Comparison of ENCODE assay signal across 22 cellular contexts in the genomic region with DNA sequence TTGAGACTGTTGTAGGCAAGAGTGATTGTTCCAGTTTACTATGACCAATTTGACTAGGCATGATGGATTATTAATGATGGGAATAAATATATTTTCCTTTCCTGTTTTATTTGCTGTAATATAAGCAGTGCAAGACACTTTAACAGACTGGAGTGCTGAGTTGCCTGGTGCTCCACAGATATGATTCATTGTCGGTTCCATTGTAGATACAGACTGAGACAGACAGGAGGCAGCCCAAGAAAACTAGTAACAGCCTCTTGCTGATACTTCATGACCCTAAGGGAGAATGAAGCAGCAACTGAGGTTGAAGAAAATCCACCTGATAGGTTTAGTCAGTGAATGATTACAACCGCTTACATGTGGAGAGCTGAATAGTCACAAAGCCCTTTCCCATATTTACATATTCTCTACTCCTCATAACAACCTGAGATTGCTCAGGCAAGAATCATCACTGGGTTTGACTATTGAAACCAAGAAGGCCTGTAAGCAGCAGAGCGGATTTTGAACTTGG.
"Had no signal": no experiment of that assay in that cellular context is flagged by ENCODE, and none has a peak within 500 bp of the region (broad histone marks: within the 10 kb centered on the region; RNA-seq: fewer than 3 reads in every experiment).

No MANE protein-coding gene starts in this region.

- H3K9me3 ChIP-seq: adrenal gland, lower lobe of right lung, stomach, testis, upper lobe of left lung had no signal

- H3K36me3 Mint-ChIP-seq: activated naive CD4-positive, alpha-beta T cell treated with anti-CD3 and anti-CD28 coated beads, Interleukin-2, amount 50 U/mL, for 72 hours; stimulated activated effector memory CD8-positive, alpha-beta T cell treated with anti-CD3 and anti-CD28 coated beads, Interleukin-12 subunit alpha, Interleukin-12 subunit beta, amount 100 ng/mL, for 72 hours had no signal

- H3K36me3 ChIP-seq: adrenal gland, lower lobe of right lung, stomach, upper lobe of left lung had no signal

- H3K9me3 Mint-ChIP-seq: activated T-cell treated with anti-CD3 and anti-CD28 coated beads, Interleukin-2, amount 50 U/mL, for 72 hours; nephron; stimulated activated effector memory CD8-positive, alpha-beta T cell treated with anti-CD3 and anti-CD28 coated beads, Interleukin-12 subunit alpha, Interleukin-12 subunit beta, amount 100 ng/mL, for 72 hours had no signal

- ATAC-seq: activated CD4-positive, CD25-positive, alpha-beta regulatory T cell treated with anti-CD3 and anti-CD28 coated beads, Interleukin-2, amount 50 U/mL, for 24 hours; left colon; sciatic nerve; stimulated activated effector memory CD8-positive, alpha-beta T cell treated with anti-CD3 and anti-CD28 coated beads, Interleukin-12 subunit alpha, Interleukin-12 subunit beta, amount 100 ng/mL, for 72 hours had no signal

- H3K4me3 ChIP-seq: adrenal gland, dorsolateral prefrontal cortex, lower lobe of right lung, smooth muscle cell, stomach, testis, upper lobe of left lung had no signal

- DNase-seq: activated CD8-positive, alpha-beta memory T cell treated with anti-CD3 and anti-CD28 coated beads for 24 hours; activated CD8-positive, alpha-beta memory T cell treated with anti-CD3 and anti-CD28 coated beads, Interleukin-2, amount 50 U/mL, for 48 hours; activated gamma-delta T cell treated with Interleukin-2 at 50 U/mL for 16 hours; activated T-cell treated with anti-CD3 and anti-CD28 coated beads, Interleukin-2, amount 50 U/mL, for 72 hours; adrenal gland; caudate nucleus; dorsolateral prefrontal cortex; left colon; lower lobe of right lung; midbrain; stimulated activated CD4-positive, alpha-beta T cell treated with anti-CD3 and anti-CD28 coated beads, Interleukin-4, amount 100 ng/mL, for 24 hours; stomach; T-helper 1 cell; T-helper 9 cell; testis; upper lobe of left lung had no signal

- H3K4me3 Mint-ChIP-seq: activated T-cell treated with anti-CD3 and anti-CD28 coated beads, Interleukin-2, amount 50 U/mL, for 72 hours; nephron; stimulated activated effector memory CD8-positive, alpha-beta T cell treated with anti-CD3 and anti-CD28 coated beads, Interleukin-12 subunit alpha, Interleukin-12 subunit beta, amount 100 ng/mL, for 72 hours had no signal

- H3K27ac ChIP-seq: adrenal gland, dorsolateral prefrontal cortex, lower lobe of right lung, stomach, testis, upper lobe of left lung had no signal

- H3K27me3 ChIP-seq: adrenal gland, dorsolateral prefrontal cortex, stomach, testis, upper lobe of left lung had no signal

- H3K4me2 ChIP-seq: smooth muscle cell had no signal

- H3K27ac Mint-ChIP-seq: activated naive CD4-positive, alpha-beta T cell treated with anti-CD3 and anti-CD28 coated beads, Interleukin-2, amount 50 U/mL, for 72 hours; activated T-cell treated with anti-CD3 and anti-CD28 coated beads, Interleukin-2, amount 50 U/mL, for 72 hours; nephron; stimulated activated effector memory CD8-positive, alpha-beta T cell treated with anti-CD3 and anti-CD28 coated beads, Interleukin-12 subunit alpha, Interleukin-12 subunit beta, amount 100 ng/mL, for 72 hours had no signal
